Comparison of ENCODE assay signal across 8 cellular contexts in genomic region chr14:70714055-70714550, GRCh38.
A peak's percentile ranks its signal among the peaks of the same experiment; 100 is the strongest.
DNase-seq lines count a peak whose midpoint lies in the region; ATAC-seq and TF ChIP-seq lines count a peak whose summit lies in the region.

No MANE protein-coding gene starts in this region.

- TF ChIP-seq POLR2A in erythroblast (IDR thresholded peaks at IDR 0.05; ENCODE audit: low read length) (no peak), vagina (IDR thresholded peaks at IDR 0.05) (no peak)

- no peak for ATAC-seq in HG03095 (IDR thresholded peaks at IDR 0.05; ENCODE audit: unreplicated experiment)

- no peaks in the 10 kb centered on the region for H3K9me3 ChIP-seq in neutrophil
- H3K9me3 ChIP-seq in vagina: no peaks in the 10 kb centered on the region

- H3K27me3 ChIP-seq in neutrophil (peaks cover 46% of the 10 kb centered on the region), vagina (no peaks in the 10 kb centered on the region)

- H3K4me1 ChIP-seq in neutrophil (ENCODE audit: control insufficient read depth in 1 of 2, insufficient read depth in 1 of 2, low read depth in 1 of 2, low read length in 1 of 2) (no peaks in the 10 kb centered on the region), vagina (peaks cover 11% of the 10 kb centered on the region)

- peak; percentile 14 to 46 for DNase-seq in AML-193 (lab: John Stamatoyannopoulos, UW)
- peak; percentile 47 for DNase-seq in GM20000 (ENCODE audit: low spot score)
- peak; percentile 45 for DNase-seq in NCI-H446 treated with DMSO at 0.1 percent for 48 hours (lab: John Stamatoyannopoulos, UW)
- DNase-seq in activated CD8-positive, alpha-beta memory T cell treated with anti-CD3 and anti-CD28 coated beads for 24 hours: peak; percentile 68
- peak; percentile 29 to 66 for DNase-seq in erythroblast (lab: John Stamatoyannopoulos, UW)
- no peak for DNase-seq in vagina (ENCODE audit: extremely low spot score in 2 of 2)

- H3K27ac ChIP-seq in neutrophil: no peak overlapping the region
- no peak overlapping the region for H3K27ac ChIP-seq in vagina

- no peak for TF ChIP-seq CTCF in GM20000 (IDR thresholded peaks at IDR 0.05; ENCODE audit: extremely low read depth, missing control alignments)
- peak; percentile 29 for TF ChIP-seq CTCF in neutrophil (IDR thresholded peaks at IDR 0.05)
- peak; percentile 35 to 50 (median 42) for TF ChIP-seq CTCF in vagina (IDR thresholded peaks at IDR 0.05)

- H3K36me3 ChIP-seq in neutrophil: no peaks in the 10 kb centered on the region
- H3K36me3 ChIP-seq in vagina: no peaks in the 10 kb centered on the region

- H3K4me3 ChIP-seq in neutrophil (ENCODE audit: low read depth in 1 of 2, low read length in 1 of 2): no peak overlapping the region
- no peak overlapping the region for H3K4me3 ChIP-seq in vagina

- intact Hi-C loops in vagina (cut with DNase I): no loop called here

Comparison
In these comparisons a context has a peak if more than half of its experiments do, and no peak if none do; other contexts are left out.
1. DNase-seq: peak in AML-193 (2 of 2), GM20000 (single experiment), NCI-H446 treated with DMSO at 0.1 percent for 48 hours (single experiment), activated CD8-positive, alpha-beta memory T cell treated with anti-CD3 and anti-CD28 coated beads for 24 hours (single experiment) and erythroblast (2 of 2); none in vagina (0 of 2).